Comparison of ENCODE assay signal across 35 cellular contexts in genomic region chr5:4653475-4653874, GRCh38.
"Had no signal": no experiment of that assay in that cellular context is flagged by ENCODE, and none has a peak within 500 bp of the region (broad histone marks: within the 10 kb centered on the region; RNA-seq: fewer than 3 reads in every experiment).

No MANE protein-coding gene starts in this region.

- H3K4me1 Mint-ChIP-seq: activated B cell treated with CpG ODN at 0.5 μM for 24 hours; activated CD4-positive, alpha-beta T cell treated with anti-CD3 and anti-CD28 coated beads, Interleukin-2, amount 10 ng/mL, durations not matched to agents 24 days and 14 days; activated naive CD8-positive, alpha-beta T cell treated with anti-CD3 and anti-CD28 coated beads for 36 hours; activated T-helper 17 cell treated with anti-CD3 and anti-CD28 coated beads, Interleukin-2, amount 50 U/mL, for 72 hours had no signal

- DNase-seq: activated B cell treated with CpG ODN at 0.5 μM for 24 hours; activated CD4-positive, alpha-beta memory T cell treated with anti-CD3 and anti-CD28 coated beads for 36 hours; activated CD4-positive, alpha-beta T cell treated with anti-CD3 and anti-CD28 coated beads for 4 hours; activated CD4-positive, alpha-beta T cell treated with anti-CD3 and anti-CD28 coated beads, Interleukin-2, amount 10 ng/mL, durations not matched to agents 24 days and 14 days; activated CD4-positive, alpha-beta T cell treated with anti-CD3 and anti-CD28 coated beads, Interleukin-2, amount 50 U/mL, for 1 hour; activated CD4-positive, alpha-beta T cell treated with anti-CD3 and anti-CD28 coated beads, Interleukin-2, amount 50 U/mL, for 4 hours; activated CD4-positive, CD25-positive, alpha-beta regulatory T cell treated with anti-CD3 and anti-CD28 coated beads, Interleukin-2, amount 50 U/mL, for 72 hours; activated CD8-positive, alpha-beta memory T cell treated with anti-CD3 and anti-CD28 coated beads, Interleukin-2, amount 50 U/mL, for 4 hours; activated CD8-positive, alpha-beta T cell treated with anti-CD3 and anti-CD28 coated beads for 36 hours; activated effector memory CD4-positive, alpha-beta T cell treated with anti-CD3 and anti-CD28 coated beads, Interleukin-2, amount 50 U/mL, for 16 hours; activated gamma-delta T cell treated with Interleukin-2 at 50 U/mL for 16 hours; activated naive CD4-positive, alpha-beta T cell; activated naive CD4-positive, alpha-beta T cell treated with anti-CD3 and anti-CD28 coated beads for 36 hours; activated naive CD4-positive, alpha-beta T cell treated with anti-CD3 and anti-CD28 coated beads, Interleukin-2, amount 50 U/mL, for 16 hours; activated naive CD8-positive, alpha-beta T cell treated with anti-CD3 and anti-CD28 coated beads for 36 hours; activated T-cell treated with anti-CD3 and anti-CD28 coated beads for 4 hours; activated T-cell treated with anti-CD3 and anti-CD28 coated beads, Interleukin-2, amount 50 U/mL, for 1 hour; activated T-cell treated with anti-CD3 and anti-CD28 coated beads, Interleukin-2, amount 50 U/mL, for 4 hours; activated T-cell treated with anti-CD3 and anti-CD28 coated beads, Interleukin-2, amount 50 U/mL, for 72 hours; adrenal gland; amniotic stem cell; aorta; body of pancreas; brain microvascular endothelial cell; central memory CD4-positive, alpha-beta T cell; T-helper 1 cell; T-helper 2 cell; T-helper 9 cell had no signal

- H3K4me3 Mint-ChIP-seq: activated B cell treated with CpG ODN at 0.5 μM for 24 hours; activated CD4-positive, alpha-beta memory T cell treated with anti-CD3 and anti-CD28 coated beads for 36 hours; activated CD4-positive, alpha-beta T cell treated with anti-CD3 and anti-CD28 coated beads, Interleukin-2, amount 10 ng/mL, durations not matched to agents 24 days and 14 days; activated CD8-positive, alpha-beta T cell treated with anti-CD3 and anti-CD28 coated beads for 36 hours; activated naive CD4-positive, alpha-beta T cell treated with anti-CD3 and anti-CD28 coated beads for 36 hours; activated naive CD8-positive, alpha-beta T cell treated with anti-CD3 and anti-CD28 coated beads for 36 hours; activated T-cell treated with anti-CD3 and anti-CD28 coated beads, Interleukin-2, amount 50 U/mL, for 4 hours; activated T-cell treated with anti-CD3 and anti-CD28 coated beads, Interleukin-2, amount 50 U/mL, for 72 hours; activated T-helper 1 cell treated with anti-CD3 and anti-CD28 coated beads, Interleukin-12 subunit alpha, Interleukin-12 subunit beta, Interleukin-2, Interleukin-4 antibody, amounts not matched to agents 30 ng/mL and 10 ng/mL and 1 ng/mL, durations not matched to agents 14 hours and 24 hours and 36 hours; activated T-helper 17 cell treated with anti-CD3 and anti-CD28 coated beads, Interleukin-2, amount 50 U/mL, for 72 hours; T-helper 1 cell treated with Interleukin-12 subunit alpha and Interleukin-12 subunit beta and Interleukin-4 antibody, amounts not matched to agents 30 μg/mL and 1 μg/mL, for 36 hours; T-helper 2 cell treated with Interferon-gamma antibody and Interleukin-4, amounts not matched to agents 5 μg/mL and 100 μg/mL, for 36 hours had no signal

- H3K36me3 Mint-ChIP-seq: activated CD4-positive, alpha-beta memory T cell treated with anti-CD3 and anti-CD28 coated beads for 36 hours; activated naive CD8-positive, alpha-beta T cell treated with anti-CD3 and anti-CD28 coated beads for 36 hours had no signal

- H3K27ac ChIP-seq: adrenal gland, body of pancreas, brain microvascular endothelial cell, breast epithelium, VCaP had no signal

- H3K9me3 ChIP-seq: adrenal gland, body of pancreas, breast epithelium had no signal

- H3K27me3 Mint-ChIP-seq: activated B cell treated with CpG ODN at 0.5 μM for 24 hours; activated CD4-positive, alpha-beta memory T cell treated with anti-CD3 and anti-CD28 coated beads for 36 hours; activated CD4-positive, alpha-beta T cell treated with anti-CD3 and anti-CD28 coated beads, Interleukin-2, amount 10 ng/mL, durations not matched to agents 24 days and 14 days; activated CD8-positive, alpha-beta T cell treated with anti-CD3 and anti-CD28 coated beads for 36 hours; activated naive CD8-positive, alpha-beta T cell treated with anti-CD3 and anti-CD28 coated beads for 36 hours; activated T-helper 17 cell treated with anti-CD3 and anti-CD28 coated beads, Interleukin-2, amount 50 U/mL, for 72 hours had no signal

- H3K4me3 ChIP-seq: adrenal gland, body of pancreas, breast epithelium had no signal

- ATAC-seq: activated CD8-positive, alpha-beta T cell treated with anti-CD3 and anti-CD28 coated beads for 36 hours; activated naive CD4-positive, alpha-beta T cell treated with anti-CD3 and anti-CD28 coated beads, Interleukin-2, amount 50 U/mL, for 72 hours; activated T-cell treated with anti-CD3 and anti-CD28 coated beads, Interleukin-2, amount 50 U/mL, for 4 hours; activated T-cell treated with anti-CD3 and anti-CD28 coated beads, Interleukin-2, amount 50 U/mL, for 72 hours; activated T-helper 17 cell treated with anti-CD3 and anti-CD28 coated beads, Interleukin-2, amount 50 U/mL, for 72 hours; body of pancreas had no signal

- H3K27me3 ChIP-seq: adrenal gland, body of pancreas, brain microvascular endothelial cell, breast epithelium had no signal

- H3K4me1 ChIP-seq: adrenal gland, body of pancreas, breast epithelium had no signal

- H3K9me3 Mint-ChIP-seq: activated naive CD4-positive, alpha-beta T cell treated with anti-CD3 and anti-CD28 coated beads for 36 hours; activated naive CD8-positive, alpha-beta T cell treated with anti-CD3 and anti-CD28 coated beads for 36 hours had no signal

- H3K27ac Mint-ChIP-seq: activated B cell treated with CpG ODN at 0.5 μM for 24 hours; activated CD4-positive, alpha-beta memory T cell treated with anti-CD3 and anti-CD28 coated beads for 36 hours; activated CD4-positive, alpha-beta T cell treated with anti-CD3 and anti-CD28 coated beads, Interleukin-2, amount 10 ng/mL, durations not matched to agents 24 days and 14 days; activated CD8-positive, alpha-beta T cell treated with anti-CD3 and anti-CD28 coated beads for 36 hours; activated naive CD4-positive, alpha-beta T cell treated with anti-CD3 and anti-CD28 coated beads for 36 hours; activated naive CD4-positive, alpha-beta T cell treated with anti-CD3 and anti-CD28 coated beads, Interleukin-2, amount 50 U/mL, for 72 hours; activated naive CD8-positive, alpha-beta T cell treated with anti-CD3 and anti-CD28 coated beads for 36 hours; activated T-cell treated with anti-CD3 and anti-CD28 coated beads, Interleukin-2, amount 50 U/mL, for 72 hours; activated T-helper 1 cell treated with anti-CD3 and anti-CD28 coated beads, Interleukin-12 subunit alpha, Interleukin-12 subunit beta, Interleukin-2, Interleukin-4 antibody, amounts not matched to agents 30 ng/mL and 10 ng/mL and 1 ng/mL, durations not matched to agents 14 hours and 24 hours and 36 hours; activated T-helper 17 cell treated with anti-CD3 and anti-CD28 coated beads, Interleukin-2, amount 50 U/mL, for 72 hours; T-helper 1 cell treated with Interleukin-12 subunit alpha and Interleukin-12 subunit beta and Interleukin-4 antibody, amounts not matched to agents 30 μg/mL and 1 μg/mL, for 36 hours; T-helper 2 cell treated with Interferon-gamma antibody and Interleukin-4, amounts not matched to agents 5 μg/mL and 100 μg/mL, for 36 hours had no signal

- H3K36me3 ChIP-seq: adrenal gland, brain microvascular endothelial cell, breast epithelium had no signal
